ENCODE assay signal across 2 cellular contexts in the genomic region with DNA sequence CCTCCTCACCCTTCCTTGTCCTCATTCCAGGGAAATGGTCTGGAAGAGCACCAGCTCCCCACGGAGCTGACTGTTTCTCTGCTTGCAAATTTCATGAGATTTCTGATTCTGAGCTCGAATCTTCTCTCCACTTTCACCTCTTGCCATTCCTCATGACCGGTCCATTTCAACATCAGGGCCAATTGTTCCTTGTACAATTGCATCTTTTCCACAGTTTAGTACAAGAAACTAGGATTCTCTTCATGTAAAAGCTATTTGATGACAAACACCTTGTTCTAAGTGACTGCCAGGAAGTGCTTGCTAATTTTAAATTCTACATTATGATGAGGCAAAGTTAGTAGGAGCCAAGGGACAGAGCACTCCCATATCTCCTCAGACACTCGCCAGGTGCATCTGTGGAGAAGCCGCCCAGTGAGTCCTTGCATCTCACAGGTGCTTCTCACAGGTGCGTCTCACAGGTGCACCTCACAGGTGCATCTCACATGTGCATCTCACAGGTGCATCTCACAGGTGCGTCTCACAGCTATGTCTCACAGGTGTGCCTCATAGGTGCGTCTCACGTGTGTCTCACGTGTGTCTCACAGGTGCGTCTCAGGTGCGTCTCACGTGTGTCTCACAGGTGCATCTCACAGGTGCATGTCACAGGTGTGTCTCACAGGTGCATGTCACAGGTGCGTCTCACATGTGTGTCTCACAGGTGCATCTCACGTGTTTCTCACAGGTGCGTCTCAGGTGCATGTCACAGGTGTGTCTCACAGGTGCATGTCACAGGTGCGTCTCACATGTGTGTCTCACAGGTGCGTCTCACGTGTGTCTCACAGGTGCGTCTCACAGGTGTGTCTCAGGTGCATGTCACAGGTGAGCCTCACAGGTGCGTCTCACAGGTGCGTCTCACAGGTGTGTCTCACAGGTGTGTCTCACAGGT.
TF ChIP-seq lines count a peak whose summit lies in the region.

No MANE protein-coding gene starts in this region.

TF ChIP-seq in HEK293T, 16 proteins besides CTCF, POLR2A, EP300 and RAD21:
- no peak for TF ChIP-seq HDGF (IDR thresholded peaks at IDR 0.05; ENCODE audit: borderline replicate concordance)
- no peak for TF ChIP-seq ZNF384 (IDR thresholded peaks at IDR 0.05)
- peak; percentile 78 for TF ChIP-seq CTBP1 (IDR thresholded peaks at IDR 0.05; ENCODE audit: borderline replicate concordance)
- no peak for TF ChIP-seq ELF4 (IDR thresholded peaks at IDR 0.05)

TF ChIP-seq in H1, 55 proteins besides CTCF, POLR2A, EP300 and RAD21:
- TF ChIP-seq TCF12 (IDR thresholded peaks at IDR 0.05; ENCODE audit: low read depth, low read length) (peak; percentile 58; the same call in 1 of the 2 replicates), ASH2L (IDR thresholded peaks at IDR 0.05; ENCODE audit: low read length) (no peak)
